Comparison of ENCODE assay signal across 15 cellular contexts in genomic region chr14:96195441-96196081, GRCh38. TPM values are rescaled to one million over a fixed set of nuclear protein-coding genes. Genes with fewer than 3 reads are reported as not detected.
DNase-seq lines count a peak whose midpoint lies in the region; ATAC-seq, FAIRE-seq and TF ChIP-seq lines count a peak whose summit lies in the region.
"Had no signal": no experiment of that assay in that cellular context is flagged by ENCODE, and none has a peak within 500 bp of the region (broad histone marks: within the 10 kb centered on the region; RNA-seq: fewer than 3 reads in every experiment).

No MANE protein-coding gene starts in this region.

- no TSS peak for BruUV-seq in GM12878 (replicated peaks; lab: Mats Ljungman, UMichigan)
- no TSS peak for BruUV-seq in HepG2 (replicated peaks; lab: Mats Ljungman, UMichigan)

- H3K36me3 ChIP-seq in GM12878 (ENCODE audit: control insufficient read depth in 2 of 2, insufficient read depth in 2 of 2, low read length in 1 of 2) (no peaks in the 10 kb centered on the region), HepG2 (replicated peaks in 1 of 2; ENCODE audit: control insufficient read depth in 1 of 2, insufficient read depth in 2 of 2, low read length in 2 of 2) (no peaks in the 10 kb centered on the region), upper lobe of left lung (no peaks in the 10 kb centered on the region)

- TF ChIP-seq POLR2A in GM12878 (IDR thresholded peaks at IDR 0.05; ENCODE audit: low read depth, low read length) (no peak), HepG2 (IDR thresholded peaks at IDR 0.05; ENCODE audit: insufficient read depth in 1 of 2, low read depth in 2 of 2, low read length in 2 of 2) (no peak), upper lobe of left lung (IDR thresholded peaks at IDR 0.05) (peak in 1 of 4 donors; percentile 8)

- ATAC-seq in GM12878: no peak
- peak; percentile 80 for ATAC-seq in HepG2
- peak in 1 of 2 donors; percentile 34 for ATAC-seq in upper lobe of left lung (ENCODE audit: low FRiP score in 2 of 2)
- ATAC-seq: Panc1, Right ventricle myocardium inferior had no signal

- WGBS in GM12878 (ENCODE audit: insufficient coverage, insufficient replicate concordance, low lambda C conversion rate, missing lambda C conversion rate): 36% methylated on average over 7 of the region's 8 CpGs
- WGBS in HepG2 (ENCODE audit: low lambda C conversion rate): 0% methylated on average over 4 of the region's 8 CpGs
- 67 to 72% methylated on average over 8 of the region's 8 CpGs for WGBS in upper lobe of left lung, 2 donors

- no peaks in the 10 kb centered on the region; the same call in 1 of the 2 replicates for H3K4me1 ChIP-seq in GM12878 (ENCODE audit: control insufficient read depth, insufficient read depth, low read length)
- peaks cover 28% of the 10 kb centered on the region for H3K4me1 ChIP-seq in HepG2 (ENCODE audit: insufficient read depth, low read length)
- H3K4me1 ChIP-seq in upper lobe of left lung: peaks cover 17 to 30% (median 21%) of the 10 kb centered on the region in 4 donors

- DNase-seq in NCI-H345 (lab: John Stamatoyannopoulos, UW) (peak; percentile 30), GM12878 (ENCODE audit: low read depth, low spot score) (no peak), HepG2 (ENCODE audit: low spot score) (peak; percentile 80), upper lobe of left lung (no peak), putamen (ENCODE audit: low spot score) (no peak), NCI-H2227 treated with DMSO at 0.1 percent for 48 hours (lab: John Stamatoyannopoulos, UW) (no peak)
- no peak for DNase-seq in stimulated activated CD8-positive, alpha-beta memory T cell treated with anti-CD3 and anti-CD28 coated beads, Interleukin-4, amount 100 ng/mL, for 48 hours
- DNase-seq: CD8-positive, alpha-beta memory T cell; MM.1S; NCI-H187 treated with DMSO at 0.1 percent for 48 hours; NCI-H2171 treated with DMSO at 0.1 percent for 48 hours; NCI-H526 had no signal

- H3K9me3 ChIP-seq in GM12878 (replicated peaks; ENCODE audit: control insufficient read depth, insufficient read depth, low read length): no peaks in the 10 kb centered on the region
- no peaks in the 10 kb centered on the region for H3K9me3 ChIP-seq in HepG2 (ENCODE audit: low read length)
- no peaks in the 10 kb centered on the region for H3K9me3 ChIP-seq in upper lobe of left lung

- POLR2A ChIA-PET in GM12878 (lab: Charles Lee) (no interaction called here), HepG2 (lab: Yijun Ruan, JAX) (no interaction called here)

- SMC1A ChIA-PET in GM12878 (lab: Charles Lee; ENCODE audit: uncharacterized antibody, unreplicated experiment): interaction anchor here (1.1 kb wide), 1 partner anchor 18 kb away, joined by 4 read pairs; no protein-coding TSS in a partner anchor

- RAD21 ChIA-PET in GM12878 (lab: Charles Lee; ENCODE audit: unreplicated experiment): interaction anchor here (0.7 kb wide), 1 partner anchor 23 kb away, joined by 3 read pairs; no protein-coding TSS in a partner anchor

- in situ Hi-C loops in GM12878 (cut with MboI): no loop called here
- in situ Hi-C loops in HepG2 (cut with HindIII; ENCODE audit: extremely low pct_ligation_motif_present, low pct_unique_long_range_greater_than_20kb): no loop called here

- H3K27me3 ChIP-seq in GM12878 (replicated peaks in 1 of 2; ENCODE audit: control insufficient read depth in 2 of 2, insufficient read depth in 2 of 2, low read length in 1 of 2) (peaks cover 0 to 4% of the 10 kb centered on the region in 2 experiments; a peak in 2 of 4 replicates), HepG2 (ENCODE audit: control insufficient read depth in 1 of 2, insufficient read depth in 2 of 2, low read length in 2 of 2) (peaks cover 0 to 3% of the 10 kb centered on the region in 2 experiments; a peak in 2 of 5 replicates), upper lobe of left lung (no peaks in the 10 kb centered on the region)

- intact Hi-C loops in GM12878 (cut with micrococcal nuclease; ENCODE audit: unreplicated experiment): no loop called here
- intact Hi-C loops in HepG2 (cut with micrococcal nuclease; ENCODE audit: unreplicated experiment): no loop called here

- no peak overlapping the region for H3K9ac ChIP-seq in GM12878 (ENCODE audit: control insufficient read depth, insufficient read depth, low read length)
- no peak overlapping the region for H3K9ac ChIP-seq in HepG2 (ENCODE audit: insufficient read depth, low read depth, low read length)

- H4K20me1 ChIP-seq in GM12878 (ENCODE audit: control insufficient read depth, insufficient read depth) (no peaks in the 10 kb centered on the region), HepG2 (ENCODE audit: insufficient read depth, low read length) (no peaks in the 10 kb centered on the region)

- CTCF ChIA-PET in GM12878 (lab: Yijun Ruan, JAX): interaction anchor here (1.8 kb wide), 1 partner anchor 80 kb away, joined by 4 read pairs; no protein-coding TSS in a partner anchor
- CTCF ChIA-PET in HepG2 (lab: Yijun Ruan, JAX; ENCODE audit: low intra/inter-chr PET ratio, low total read pairs): no interaction called here

- H3K4me2 ChIP-seq in GM12878 (ENCODE audit: control insufficient read depth, insufficient read depth) (no peak overlapping the region), HepG2 (ENCODE audit: low read depth, low read length) (peak overlapping the region; percentile 58)

- FAIRE-seq in GM12878 (lab: Jason Lieb, UNC) (no peak), HepG2 (lab: Jason Lieb, UNC) (peak; percentile 81)
- FAIRE-seq: H1 had no signal

- TF ChIP-seq RAD21 in GM12878 (IDR thresholded peaks at IDR 0.05; ENCODE audit: insufficient read depth, low read depth, low read length) (no peak), HepG2 (CRISPR knock-in tag; IDR thresholded peaks at IDR 0.05) (no peak)

- no peak overlapping the region for H3K27ac ChIP-seq in GM12878 (ENCODE audit: control insufficient read depth, insufficient read depth)
- peak overlapping the region; percentile 17 for H3K27ac ChIP-seq in HepG2 (ENCODE audit: extremely low read length, insufficient read depth, low read length)
- peak overlapping the region in 3 of 4 donors; percentile 36 to 67 (median 60) for H3K27ac ChIP-seq in upper lobe of left lung

- H3K4me3 ChIP-seq in GM12878 (no peak overlapping the region), HepG2 (replicated peaks in 1 of 3; ENCODE audit: insufficient read depth in 1 of 3, low read depth in 2 of 3, low read length in 3 of 3) (no peak overlapping the region; a peak in 1 of 6 replicates), upper lobe of left lung (no peak overlapping the region)

- H3K79me2 ChIP-seq in GM12878 (ENCODE audit: control insufficient read depth, insufficient read depth, low read length) (no peaks in the 10 kb centered on the region), HepG2 (ENCODE audit: insufficient read depth, low read length) (no peaks in the 10 kb centered on the region)

- TF ChIP-seq CTCF in GM12878 (IDR thresholded peaks at IDR 0.05 in 2 of 3, conservative IDR thresholded peaks at IDR 0.05 in 1 of 3; ENCODE audit: control insufficient read depth in 2 of 3, extremely low read depth in 1 of 3, insufficient read depth in 1 of 3, low read depth in 3 of 3, low read length in 3 of 3): no peak
- no peak for TF ChIP-seq CTCF in HepG2 (CRISPR knock-in tag; IDR thresholded peaks at IDR 0.05)
- no peak for TF ChIP-seq CTCF in upper lobe of left lung (IDR thresholded peaks at IDR 0.05)

- H2AFZ ChIP-seq in GM12878 (ENCODE audit: control insufficient read depth, low read depth, low read length) (no peak overlapping the region), HepG2 (ENCODE audit: low read length) (no peak overlapping the region)

- TF ChIP-seq EP300 in GM12878 (IDR thresholded peaks at IDR 0.05; ENCODE audit: borderline replicate concordance in 1 of 2, control insufficient read depth in 1 of 2, low read depth in 2 of 2, low read length in 2 of 2) (no peak), HepG2 (IDR thresholded peaks at IDR 0.05; ENCODE audit: low read depth in 2 of 2, low read length in 2 of 2) (0 out of 4 replicates have a peak, but pooled peaks of 1 of the 2 experiments have one; percentile 9), HepG2 (CRISPR knock-in tag; IDR thresholded peaks at IDR 0.05; ENCODE audit: borderline replicate concordance) (no peak), upper lobe of left lung (IDR thresholded peaks at IDR 0.05) (no peak)

RNA-seq across cellular contexts. Expression of gene BDKRB2, which starts 9.1 kb away (rescaled TPM):
- total RNA-seq in GM12878 (2013; cell fraction: nucleolus; rRNA removed): 0.15 TPM in 1 of 2 replicates, not detected in the other
- total RNA-seq in GM12878 (2014; rRNA removed): not detected in 2 replicates
- not detected in 2 replicates for total RNA-seq in GM12878 (2014; rRNA removed; fragmentation: Illumina TruSeq; extraction: Trizol)
- 0.05 TPM in 1 of 2 replicates, not detected in the other for total RNA-seq in GM12878 (2021)
- not detected for polyA plus RNA-seq in GM12878 (2011; ENCODE audit: low read depth)
- polyA plus RNA-seq in GM12878 (2011; rRNA removed): 0.08 and 0.12 TPM in 2 replicates
- 0.03 and 0.10 TPM in 2 replicates for polyA plus RNA-seq in GM12878 (2011; cell fraction: cytosol; rRNA removed)
- polyA plus RNA-seq in GM12878 (2011; cell fraction: nucleus; rRNA removed): 0.10 and 0.21 TPM in 2 replicates
- polyA plus RNA-seq in GM12878 (2012): 0.06 TPM in 1 of 2 replicates, not detected in the other
- polyA plus RNA-seq in GM12878 (2014; fragmentation: Illumina TruSeq; extraction: Trizol): not detected in 2 replicates
- polyA plus RNA-seq in GM12878 (2014; fragmentation: Nextera tagmentation; extraction: Ambion mirVana): not detected
- polyA plus RNA-seq in GM12878 (2014; rRNA removed): not detected in 2 replicates
- polyA plus RNA-seq in GM12878 (2016; fragmentation: Nextera tagmentation; extraction: Ambion mirVana): not detected
- 0.21 and 0.95 TPM in 2 replicates for polyA minus RNA-seq in GM12878 (2011; rRNA and poly(A)+ RNA removed)
- 0.62 TPM in 1 of 2 replicates, not detected in the other for polyA minus RNA-seq in GM12878 (2011; cell fraction: cytosol; rRNA and poly(A)+ RNA removed)
- under 0.01 TPM in 1 of 2 replicates, not detected in the other for polyA minus RNA-seq in GM12878 (2011; cell fraction: nucleus; rRNA and poly(A)+ RNA removed)
- not detected in 2 replicates for total RNA-seq in HepG2 (2016; rRNA removed; fragmentation: Illumina TruSeq; extraction: Trizol)
- total RNA-seq in HepG2 (2016; cell fraction: cytosol; rRNA removed; fragmentation: Illumina TruSeq; extraction: Trizol; ENCODE audit: low read depth): not detected in 2 replicates
- not detected in 2 replicates for total RNA-seq in HepG2 (2016; cell fraction: insoluble cytoplasmic fraction; rRNA removed; fragmentation: Illumina TruSeq; extraction: Trizol)
- total RNA-seq in HepG2 (2016; cell fraction: membrane; rRNA removed; fragmentation: Illumina TruSeq; extraction: Trizol): not detected in 2 replicates
- total RNA-seq in HepG2 (2016; cell fraction: nucleus; rRNA removed; fragmentation: Illumina TruSeq; extraction: Trizol): not detected in 2 replicates
- polyA plus RNA-seq in HepG2 (2011; rRNA removed): 0.03 TPM in 2 replicates
- 0.03 TPM in 2 replicates for polyA plus RNA-seq in HepG2 (2011; cell fraction: cytosol; rRNA removed)
- not detected in 2 replicates for polyA plus RNA-seq in HepG2 (2011; cell fraction: nucleus; rRNA removed)
- not detected in 2 replicates for polyA plus RNA-seq in HepG2 (2012)
- not detected in 2 replicates for polyA plus RNA-seq in HepG2 (2016; cell fraction: cytosol; fragmentation: Illumina TruSeq; extraction: Trizol; ENCODE audit: low read depth)
- not detected in 2 replicates for polyA plus RNA-seq in HepG2 (2016; cell fraction: insoluble cytoplasmic fraction; fragmentation: Illumina TruSeq; extraction: Trizol; ENCODE audit: low read depth)
- polyA plus RNA-seq in HepG2 (2016; cell fraction: membrane; fragmentation: Illumina TruSeq; extraction: Trizol; ENCODE audit: low read depth): not detected in 2 replicates
- not detected in 2 replicates for polyA plus RNA-seq in HepG2 (2016; cell fraction: nucleus; fragmentation: Illumina TruSeq; extraction: Trizol; ENCODE audit: insufficient read depth, low read depth)
- polyA minus RNA-seq in HepG2 (2011; rRNA and poly(A)+ RNA removed; ENCODE audit: low replicate concordance): 0.04 and 24.0 TPM in 2 replicates
- polyA minus RNA-seq in HepG2 (2011; cell fraction: cytosol; rRNA and poly(A)+ RNA removed): not detected in 2 replicates
- 0.12 TPM in 1 of 2 replicates, not detected in the other for polyA minus RNA-seq in HepG2 (2011; cell fraction: nucleus; rRNA and poly(A)+ RNA removed)
- 1 to 10 TPM in 4 of 6 donors, under 1 TPM in 1, not detected in 1; 0.78 to 4.0 (median 1.8) TPM for total RNA-seq in upper lobe of left lung
- total RNA-seq: CD8-positive, alpha-beta memory T cell had no signal
- polyA plus RNA-seq: CD8-positive, alpha-beta memory T cell had no signal

Comparison
In these comparisons a context has a peak if more than half of its experiments do, and no peak if none do; other contexts are left out.
1. DNase-seq: peak in NCI-H345 (single experiment) and HepG2 (single experiment); none in GM12878 (single experiment), upper lobe of left lung (0 of 2), putamen (single experiment), NCI-H2227 treated with DMSO at 0.1 percent for 48 hours (single experiment) and stimulated activated CD8-positive, alpha-beta memory T cell treated with anti-CD3 and anti-CD28 coated beads, Interleukin-4, amount 100 ng/mL, for 48 hours (single experiment).